Comparison of ENCODE assay signal across 12 cellular contexts in the genomic region with DNA sequence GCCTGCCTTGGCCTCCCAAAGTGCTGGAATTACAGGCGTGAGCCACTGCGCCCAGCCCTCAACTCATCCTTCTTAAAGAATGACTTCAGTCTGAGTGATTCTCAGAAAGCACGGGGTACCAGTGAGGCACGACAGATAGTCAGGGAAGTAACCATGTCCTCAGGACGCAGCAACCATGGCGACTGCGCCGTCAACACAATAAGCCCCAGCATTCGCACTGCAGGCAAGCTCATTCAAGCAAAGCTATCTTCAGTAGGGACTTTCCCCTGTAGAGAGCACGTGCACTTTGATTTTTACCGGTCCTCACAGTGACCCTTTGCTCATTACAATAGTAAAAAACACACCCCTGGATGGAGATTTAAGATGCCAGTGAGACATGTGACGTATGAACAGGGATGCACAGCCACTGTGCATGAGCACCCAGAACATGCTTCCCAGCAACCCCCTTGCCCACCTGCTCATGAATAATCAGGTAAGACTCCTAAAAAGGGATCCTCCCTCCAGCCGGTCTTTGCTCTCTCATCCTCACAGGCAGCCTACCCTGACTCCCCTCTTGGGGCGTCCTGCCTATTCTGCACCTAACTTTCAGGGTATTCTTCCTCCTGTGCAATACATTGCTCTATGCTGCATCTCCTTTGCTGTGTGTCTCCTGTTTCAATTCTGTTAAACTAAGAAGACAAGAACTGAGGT. TPM values are rescaled to one million over a fixed set of nuclear protein-coding genes. Genes with fewer than 3 reads are reported as not detected.
DNase-seq lines count a peak whose midpoint lies in the region; ATAC-seq lines count a peak whose summit lies in the region.
"Had no signal": no experiment of that assay in that cellular context is flagged by ENCODE, and none has a peak within 500 bp of the region (broad histone marks: within the 10 kb centered on the region; RNA-seq: fewer than 3 reads in every experiment).

No MANE protein-coding gene starts in this region.

- peaks cover 4% of the 10 kb centered on the region for H3K9me3 Mint-ChIP-seq in activated naive CD8-positive, alpha-beta T cell treated with anti-CD3 and anti-CD28 coated beads, Interleukin-2, amount 50 U/mL, for 24 hours
- peaks cover 2% of the 10 kb centered on the region for H3K9me3 Mint-ChIP-seq in activated naive CD8-positive, alpha-beta T cell treated with anti-CD3 and anti-CD28 coated beads for 36 hours

- H3K4me1 Mint-ChIP-seq in activated naive CD8-positive, alpha-beta T cell treated with anti-CD3 and anti-CD28 coated beads, Interleukin-2, amount 50 U/mL, for 24 hours: peaks cover 2% of the 10 kb centered on the region
- no peaks in the 10 kb centered on the region for H3K4me1 Mint-ChIP-seq in activated naive CD8-positive, alpha-beta T cell treated with anti-CD3 and anti-CD28 coated beads for 36 hours

- DNase-seq in activated naive CD8-positive, alpha-beta T cell treated with anti-CD3 and anti-CD28 coated beads, Interleukin-2, amount 50 U/mL, for 24 hours: no peak
- DNase-seq in activated naive CD8-positive, alpha-beta T cell treated with anti-CD3 and anti-CD28 coated beads for 36 hours: no peak
- peak; percentile 9 for DNase-seq in RPMI7951 (ENCODE audit: low read depth)
- no peak for DNase-seq in SW 1271 (lab: John Stamatoyannopoulos, UW)
- DNase-seq in stimulated activated CD4-positive, alpha-beta T cell treated with anti-CD3 and anti-CD28 coated beads, Interleukin-15, amount 100 ng/mL, for 24 hours: no peak
- no peak for DNase-seq in cerebellum (ENCODE audit: low spot score)
- DNase-seq: OCI-M1, thyroid gland had no signal

- ATAC-seq in activated naive CD8-positive, alpha-beta T cell treated with anti-CD3 and anti-CD28 coated beads, Interleukin-2, amount 50 U/mL, for 24 hours: peak; percentile 31
- ATAC-seq in HG02885 (IDR thresholded peaks at IDR 0.05; ENCODE audit: poor library complexity, unreplicated experiment) (peak; percentile 82), GM19395 (IDR thresholded peaks at IDR 0.05; ENCODE audit: unreplicated experiment) (no peak)

- H3K4me3 Mint-ChIP-seq in activated naive CD8-positive, alpha-beta T cell treated with anti-CD3 and anti-CD28 coated beads, Interleukin-2, amount 50 U/mL, for 24 hours: no peak overlapping the region
- no peak overlapping the region for H3K4me3 Mint-ChIP-seq in activated naive CD8-positive, alpha-beta T cell treated with anti-CD3 and anti-CD28 coated beads for 36 hours

- H3K27ac Mint-ChIP-seq in activated naive CD8-positive, alpha-beta T cell treated with anti-CD3 and anti-CD28 coated beads, Interleukin-2, amount 50 U/mL, for 24 hours: no peak overlapping the region
- H3K27ac Mint-ChIP-seq in activated naive CD8-positive, alpha-beta T cell treated with anti-CD3 and anti-CD28 coated beads for 36 hours: no peak overlapping the region

- H3K27me3 Mint-ChIP-seq in activated naive CD8-positive, alpha-beta T cell treated with anti-CD3 and anti-CD28 coated beads, Interleukin-2, amount 50 U/mL, for 24 hours: no peaks in the 10 kb centered on the region
- H3K27me3 Mint-ChIP-seq in activated naive CD8-positive, alpha-beta T cell treated with anti-CD3 and anti-CD28 coated beads for 36 hours: no peaks in the 10 kb centered on the region

- H3K36me3 Mint-ChIP-seq in activated naive CD8-positive, alpha-beta T cell treated with anti-CD3 and anti-CD28 coated beads, Interleukin-2, amount 50 U/mL, for 24 hours (ENCODE audit: low read depth): no peaks in the 10 kb centered on the region
- no peaks in the 10 kb centered on the region for H3K36me3 Mint-ChIP-seq in activated naive CD8-positive, alpha-beta T cell treated with anti-CD3 and anti-CD28 coated beads for 36 hours

RNA-seq across cellular contexts. Expression of a gene that starts 9.1 kb away (rescaled TPM):
- not detected for total RNA-seq in activated naive CD8-positive, alpha-beta T cell treated with anti-CD3 and anti-CD28 coated beads for 36 hours
- not detected in 2 replicates for total RNA-seq in RPMI7951 (2014; rRNA removed; shearing (Covaris generic))
- total RNA-seq in cerebellum: 33.8 TPM

RNA-seq across cellular contexts. Expression of a gene that starts 39.2 kb away (rescaled TPM):
- under 1 TPM; 0.12 to 0.74 TPM for total RNA-seq in activated naive CD8-positive, alpha-beta T cell treated with anti-CD3 and anti-CD28 coated beads for 36 hours
- total RNA-seq in RPMI7951 (2014; rRNA removed; shearing (Covaris generic)): not detected in 2 replicates
- total RNA-seq in cerebellum: not detected
- total RNA-seq: bronchial epithelial cell, glomerular endothelial cell had no signal

RNA-seq across cellular contexts. Expression of a gene that starts 59.2 kb away (rescaled TPM):
- total RNA-seq in activated naive CD8-positive, alpha-beta T cell treated with anti-CD3 and anti-CD28 coated beads for 36 hours: 10 to 100 TPM; 51.2 to 51.6 TPM
- total RNA-seq in RPMI7951 (2014; rRNA removed; shearing (Covaris generic)): 53.2 and 54.4 TPM in 2 replicates
- total RNA-seq in cerebellum: 29.6 TPM

Comparison
In these comparisons a context has a peak if more than half of its experiments do, and no peak if none do; other contexts are left out.
1. RNA of a gene that starts 9.1 kb away (total RNA-seq): 33.8 TPM in cerebellum (single experiment); not detected in activated naive CD8-positive, alpha-beta T cell treated with anti-CD3 and anti-CD28 coated beads for 36 hours and not detected in RPMI7951; every median in the first group is over 10 times any median in the second.